ENCODE assay signal across 8 cellular contexts in the genomic region with DNA sequence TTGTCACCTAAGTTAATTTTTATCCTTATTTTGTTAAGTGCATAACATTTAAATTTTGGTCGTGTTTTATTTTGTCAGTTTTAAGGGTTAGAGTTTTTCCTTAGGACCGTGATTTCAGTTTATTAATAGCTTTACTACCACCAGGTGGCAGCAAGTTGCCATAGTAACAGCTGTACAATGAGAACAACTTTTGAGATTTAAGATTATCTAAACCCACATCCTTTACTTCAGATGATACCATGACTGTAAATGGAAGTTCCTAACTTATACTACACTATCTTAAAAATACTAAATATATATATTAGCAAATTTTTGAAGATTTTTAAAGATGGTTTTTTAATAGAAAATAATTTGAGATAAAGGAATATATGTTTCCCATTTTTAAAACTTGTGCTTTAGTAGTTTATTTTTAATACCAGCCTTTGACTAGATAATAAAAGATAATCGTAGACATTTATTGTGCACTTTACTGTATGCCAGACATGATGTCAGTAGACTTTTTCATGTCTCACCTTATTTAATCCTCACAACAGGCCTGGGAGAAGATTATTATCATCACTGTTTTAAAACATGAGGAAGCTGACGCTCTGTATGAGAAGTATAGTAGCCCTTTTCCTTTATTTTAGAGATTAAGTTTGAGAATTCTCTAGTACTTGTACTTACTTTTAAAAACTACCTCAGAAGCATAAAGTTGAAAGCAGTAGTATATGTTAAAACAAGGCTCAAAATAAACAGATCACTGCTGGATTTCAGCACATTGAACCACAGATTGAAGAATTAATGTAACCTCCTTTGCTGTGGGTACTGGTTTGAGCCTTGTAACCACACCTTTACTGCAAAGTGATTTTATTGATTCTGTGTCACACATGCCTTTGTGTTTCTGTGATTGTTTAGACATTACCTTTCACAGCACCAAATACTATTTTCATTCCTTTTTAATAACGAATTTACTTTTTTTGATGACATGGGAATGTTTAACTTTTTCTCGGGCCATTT. TPM values are rescaled to one million over a fixed set of nuclear protein-coding genes. Genes with fewer than 3 reads are reported as not detected.
DNase-seq lines count a peak whose midpoint lies in the region; ATAC-seq and TF ChIP-seq lines count a peak whose summit lies in the region.

No MANE protein-coding gene starts in this region.

- H2AFZ ChIP-seq in GM23338: no peak overlapping the region

- no peaks in the 10 kb centered on the region for H3K4me1 ChIP-seq in GM23338 (ENCODE audit: insufficient read depth)
- H3K4me1 ChIP-seq in esophagus muscularis mucosa: no peaks in the 10 kb centered on the region

- peaks cover 20% of the 10 kb centered on the region for H3K36me3 ChIP-seq in GM23338 (ENCODE audit: insufficient read depth)
- H3K36me3 ChIP-seq in esophagus muscularis mucosa: peaks cover 20 to 81% (median 41%) of the 10 kb centered on the region in 4 donors

- peak; percentile 58 to 60 for TF ChIP-seq CTCF in GM23338 (conservative IDR thresholded peaks at IDR 0.05; ENCODE audit: low read depth in 2 of 2)
- peak; percentile 37 to 42 (median 42) for TF ChIP-seq CTCF in esophagus muscularis mucosa (IDR thresholded peaks at IDR 0.05)
- peak; percentile 75 for TF ChIP-seq CTCF in neural crest cell (conservative IDR thresholded peaks at IDR 0.05)

- H3K9me2 ChIP-seq in GM23338 (ENCODE audit: insufficient read depth): no peaks in the 10 kb centered on the region

- no peak overlapping the region for H3K27ac ChIP-seq in GM23338 (ENCODE audit: low read depth)
- H3K27ac ChIP-seq in esophagus muscularis mucosa (replicated peaks in 1 of 4): no peak overlapping the region

- H3K27me3 ChIP-seq in GM23338 (ENCODE audit: insufficient read depth) (no peaks in the 10 kb centered on the region), esophagus muscularis mucosa (no peaks in the 10 kb centered on the region)

- no peaks in the 10 kb centered on the region for H3K79me2 ChIP-seq in GM23338 (replicated peaks; ENCODE audit: insufficient read depth)

- H3K4me1 Mint-ChIP-seq in GM23338 (no peaks in the 10 kb centered on the region), neural crest cell (no peaks in the 10 kb centered on the region)

- H3K4me2 ChIP-seq in GM23338: no peak overlapping the region

- intact Hi-C loops in esophagus muscularis mucosa (cut with DNase I): no loop called here

- WGBS in esophagus muscularis mucosa: 51% methylated on average over 6 of the region's 6 CpGs

- H3K36me3 Mint-ChIP-seq in GM23338 (ENCODE audit: low read depth) (peaks cover 37% of the 10 kb centered on the region), neural crest cell (ENCODE audit: low read depth) (peaks cover 14% of the 10 kb centered on the region)

- H3K4me3 ChIP-seq in GM23338 (no peak overlapping the region), esophagus muscularis mucosa (no peak overlapping the region)

- no peaks in the 10 kb centered on the region for H3K9me3 ChIP-seq in esophagus muscularis mucosa

- no peak for TF ChIP-seq POLR2A in esophagus muscularis mucosa (IDR thresholded peaks at IDR 0.05; ENCODE audit: low read depth)

- no peaks in the 10 kb centered on the region for H3K9me3 Mint-ChIP-seq in GM23338
- no peaks in the 10 kb centered on the region for H3K9me3 Mint-ChIP-seq in neural crest cell

- no peak overlapping the region for H3K27ac Mint-ChIP-seq in GM23338
- H3K27ac Mint-ChIP-seq in neural crest cell (ENCODE audit: unreplicated experiment): no peak overlapping the region

- H4K20me1 ChIP-seq in GM23338 (replicated peaks; ENCODE audit: insufficient read depth): no peaks in the 10 kb centered on the region

- no peak overlapping the region for H3K4me3 Mint-ChIP-seq in GM23338
- H3K4me3 Mint-ChIP-seq in neural crest cell: no peak overlapping the region

- no peaks in the 10 kb centered on the region for H3K27me3 Mint-ChIP-seq in GM23338 (ENCODE audit: insufficient read depth, low read depth, poor library complexity)
- no peaks in the 10 kb centered on the region for H3K27me3 Mint-ChIP-seq in neural crest cell (ENCODE audit: low read depth)

- H3F3A ChIP-seq in GM23338 (replicated peaks; ENCODE audit: low read depth): no peaks in the 10 kb centered on the region

- TF ChIP-seq EP300 in esophagus muscularis mucosa (IDR thresholded peaks at IDR 0.05): no peak

- DNase-seq in NCI-H1417 (lab: John Stamatoyannopoulos, UW): peak in 2 of 3 experiments; percentile 28 to 40
- no peak for DNase-seq in NCI-H1417 treated with DMSO at 0.1 percent for 48 hours (lab: John Stamatoyannopoulos, UW)
- DNase-seq in GM23338 (ENCODE audit: low spot score): peak; percentile 74
- DNase-seq in NCI-H1436 (lab: John Stamatoyannopoulos, UW): peak; percentile 22
- peak; percentile 41 to 44 for DNase-seq in activated CD4-positive, alpha-beta T cell treated with anti-CD3 and anti-CD28 coated beads, Interleukin-2, amount 50 U/mL, for 4 hours
- DNase-seq in esophagus muscularis mucosa (ENCODE audit: extremely low spot score): no peak
- no peak for DNase-seq in neural crest cell (ENCODE audit: low read depth, low spot score)

- ATAC-seq in GM23338 (no peak), GM18873 (IDR thresholded peaks at IDR 0.05; ENCODE audit: low FRiP score, unreplicated experiment) (no peak)

TF ChIP-seq in GM23338, 12 proteins besides CTCF, POLR2A, EP300 and RAD21 (continues in another document):
- TF ChIP-seq POLR2AphosphoS5 (IDR thresholded peaks at IDR 0.05; ENCODE audit: low read depth) (no peak), EZH2 (IDR thresholded peaks at IDR 0.05; ENCODE audit: low read depth, unreplicated experiment) (no peak), REST (IDR thresholded peaks at IDR 0.05; ENCODE audit: unreplicated experiment) (no peak), NANOG (IDR thresholded peaks at IDR 0.05; ENCODE audit: borderline replicate concordance) (no peak), ZNF114 (CRISPR knock-in tag; IDR thresholded peaks at IDR 0.05) (no peak), STAT1 (IDR thresholded peaks at IDR 0.05; ENCODE audit: unreplicated experiment) (no peak)

RNA-seq across cellular contexts. Expression of gene SREK1, which starts 27.5 kb away (rescaled TPM):
- 58.9 and 66.4 TPM in 2 replicates for total RNA-seq in GM23338 (2014; rRNA removed; shearing (Covaris generic))
- 44.9 and 64.3 TPM in 2 replicates for polyA plus RNA-seq in GM23338 (2016; fragmentation: Nextera tagmentation; extraction: Ambion mirVana)
- total RNA-seq in esophagus muscularis mucosa (10 to 100 TPM; 29.9 to 51.9 (median 44.9) TPM), neural crest cell (91.1 and 92.0 TPM in 2 replicates)

Comparison
In these comparisons a context has a peak if more than half of its experiments do, and no peak if none do; other contexts are left out.
1. DNase-seq: peak in NCI-H1417 (2 of 3), GM23338 (single experiment), NCI-H1436 (single experiment) and activated CD4-positive, alpha-beta T cell treated with anti-CD3 and anti-CD28 coated beads, Interleukin-2, amount 50 U/mL, for 4 hours (2 of 2); none in NCI-H1417 treated with DMSO at 0.1 percent for 48 hours (single experiment), esophagus muscularis mucosa (single experiment) and neural crest cell (single experiment).
2. Peak in every context shown above with its lines, with median percentiles within 50 percentile points of each other: CTCF ChIP-seq.